Comparison of ENCODE assay signal across 16 cellular contexts in the genomic region with DNA sequence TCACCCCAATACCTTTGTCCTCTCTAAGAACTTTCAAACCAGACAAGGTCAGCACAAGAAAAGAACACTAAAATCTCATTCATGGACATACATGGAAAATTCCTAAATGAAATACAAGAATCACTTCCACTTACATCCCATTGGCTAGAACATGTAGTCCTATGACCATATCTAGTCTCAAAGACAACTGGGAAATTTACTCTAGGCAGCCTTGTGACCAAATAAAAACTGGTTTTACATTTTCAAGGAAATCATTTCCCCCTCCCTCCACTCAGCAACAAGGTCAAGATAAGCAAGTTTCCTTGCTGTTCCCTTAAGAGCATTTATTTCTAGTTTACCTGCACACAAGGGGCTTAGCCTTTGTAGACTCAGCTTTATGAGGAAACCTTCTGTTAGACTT. TPM values are rescaled to one million over a fixed set of nuclear protein-coding genes. Genes with fewer than 3 reads are reported as not detected.
DNase-seq lines count a peak whose midpoint lies in the region; ATAC-seq and TF ChIP-seq lines count a peak whose summit lies in the region.
"Had no signal": no experiment of that assay in that cellular context is flagged by ENCODE, and none has a peak within 500 bp of the region (broad histone marks: within the 10 kb centered on the region; RNA-seq: fewer than 3 reads in every experiment).

No MANE protein-coding gene starts in this region.

- no peak overlapping the region for H3K9ac ChIP-seq in neural progenitor cell

- no peaks in the 10 kb centered on the region for H3K79me2 ChIP-seq in neural progenitor cell (ENCODE audit: low read depth)

- no peaks in the 10 kb centered on the region for H3K36me3 Mint-ChIP-seq in activated naive CD4-positive, alpha-beta T cell treated with anti-CD3 and anti-CD28 coated beads, Interleukin-2, amount 50 U/mL, for 24 hours
- no peaks in the 10 kb centered on the region for H3K36me3 Mint-ChIP-seq in activated naive CD4-positive, alpha-beta T cell treated with anti-CD3 and anti-CD28 coated beads, Interleukin-2, amount 10 ng/mL, durations not matched to agents 7 days and 5 days
- H3K36me3 Mint-ChIP-seq in neural progenitor cell = no peaks in the 10 kb centered on the region
- H3K36me3 Mint-ChIP-seq in nephron progenitor cell (ENCODE audit: low read depth) = no peaks in the 10 kb centered on the region
- H3K36me3 Mint-ChIP-seq: CD4-positive, alpha-beta memory T cell had no signal

- TF ChIP-seq CTCF in neural progenitor cell (IDR thresholded peaks at IDR 0.05) (no peak), nephron progenitor cell (IDR thresholded peaks at IDR 0.05) (no peak), ascending aorta (IDR thresholded peaks at IDR 0.05) (no peak)

- H3K27me3 ChIP-seq in neural progenitor cell (no peaks in the 10 kb centered on the region), ascending aorta (no peaks in the 10 kb centered on the region)

- no peak overlapping the region for H3K27ac ChIP-seq in neural progenitor cell
- no peak overlapping the region for H3K27ac ChIP-seq in ascending aorta
- H3K27ac ChIP-seq: C4-2B, HL-60 had no signal

- H3K4me2 ChIP-seq in neural progenitor cell = no peak overlapping the region

- DNase-seq in activated naive CD4-positive, alpha-beta T cell treated with anti-CD3 and anti-CD28 coated beads, Interleukin-2, amount 10 ng/mL, durations not matched to agents 7 days and 5 days = no peak
- DNase-seq in left colon (no peak), neural progenitor cell (ENCODE audit: low spot score) (no peak), nephron progenitor cell (no peak), ascending aorta (ENCODE audit: low spot score in 2 of 2) (no peak)
- DNase-seq: ACHN; CD4-positive, alpha-beta memory T cell; DMS79 treated with DMSO at 0.1 percent for 48 hours; EL had no signal

- no peaks in the 10 kb centered on the region for H3K9me3 Mint-ChIP-seq in activated naive CD4-positive, alpha-beta T cell treated with anti-CD3 and anti-CD28 coated beads, Interleukin-2, amount 50 U/mL, for 24 hours
- no peaks in the 10 kb centered on the region for H3K9me3 Mint-ChIP-seq in activated naive CD4-positive, alpha-beta T cell treated with anti-CD3 and anti-CD28 coated beads, Interleukin-2, amount 10 ng/mL, durations not matched to agents 7 days and 5 days
- H3K9me3 Mint-ChIP-seq in neural progenitor cell = no peaks in the 10 kb centered on the region
- no peaks in the 10 kb centered on the region for H3K9me3 Mint-ChIP-seq in nephron progenitor cell
- H3K9me3 Mint-ChIP-seq: CD4-positive, alpha-beta memory T cell had no signal

- H3K36me3 ChIP-seq in neural progenitor cell (no peaks in the 10 kb centered on the region), ascending aorta (no peaks in the 10 kb centered on the region)
- H3K36me3 ChIP-seq: HAP-1 had no signal

- ATAC-seq in left colon = peak; percentile 55
- no peak for ATAC-seq in GM21360 (IDR thresholded peaks at IDR 0.05; ENCODE audit: unreplicated experiment)

- no peak overlapping the region for H3K4me3 ChIP-seq in neural progenitor cell
- no peak overlapping the region for H3K4me3 ChIP-seq in ascending aorta
- H3K4me3 ChIP-seq: HAP-1 had no signal

- no peak overlapping the region for H3K4me3 Mint-ChIP-seq in activated naive CD4-positive, alpha-beta T cell treated with anti-CD3 and anti-CD28 coated beads, Interleukin-2, amount 50 U/mL, for 24 hours
- H3K4me3 Mint-ChIP-seq in activated naive CD4-positive, alpha-beta T cell treated with anti-CD3 and anti-CD28 coated beads, Interleukin-2, amount 10 ng/mL, durations not matched to agents 7 days and 5 days = no peak overlapping the region
- H3K4me3 Mint-ChIP-seq in neural progenitor cell (no peak overlapping the region), nephron progenitor cell (no peak overlapping the region)
- H3K4me3 Mint-ChIP-seq: CD4-positive, alpha-beta memory T cell had no signal

- peak overlapping the region; percentile 62 for H3K27ac Mint-ChIP-seq in activated naive CD4-positive, alpha-beta T cell treated with anti-CD3 and anti-CD28 coated beads, Interleukin-2, amount 50 U/mL, for 24 hours
- H3K27ac Mint-ChIP-seq in activated naive CD4-positive, alpha-beta T cell treated with anti-CD3 and anti-CD28 coated beads, Interleukin-2, amount 10 ng/mL, durations not matched to agents 7 days and 5 days = no peak overlapping the region
- peak overlapping the region; percentile 16 for H3K27ac Mint-ChIP-seq in neural progenitor cell
- H3K27ac Mint-ChIP-seq in nephron progenitor cell = no peak overlapping the region

- no peaks in the 10 kb centered on the region for H3K9me3 ChIP-seq in neural progenitor cell (ENCODE audit: low read depth)
- no peaks in the 10 kb centered on the region for H3K9me3 ChIP-seq in ascending aorta
- H3K9me3 ChIP-seq: HAP-1 had no signal

- no peaks in the 10 kb centered on the region for H3F3A ChIP-seq in neural progenitor cell (ENCODE audit: low read depth)

- peaks cover 23% of the 10 kb centered on the region for H3K4me1 Mint-ChIP-seq in activated naive CD4-positive, alpha-beta T cell treated with anti-CD3 and anti-CD28 coated beads, Interleukin-2, amount 50 U/mL, for 24 hours
- H3K4me1 Mint-ChIP-seq in activated naive CD4-positive, alpha-beta T cell treated with anti-CD3 and anti-CD28 coated beads, Interleukin-2, amount 10 ng/mL, durations not matched to agents 7 days and 5 days = peaks cover 21% of the 10 kb centered on the region
- H3K4me1 Mint-ChIP-seq in neural progenitor cell = no peaks in the 10 kb centered on the region
- peaks cover 5% of the 10 kb centered on the region for H3K4me1 Mint-ChIP-seq in nephron progenitor cell

- H2AFZ ChIP-seq in neural progenitor cell (replicated peaks) = no peak overlapping the region

- H3K27me3 Mint-ChIP-seq in activated naive CD4-positive, alpha-beta T cell treated with anti-CD3 and anti-CD28 coated beads, Interleukin-2, amount 50 U/mL, for 24 hours = no peaks in the 10 kb centered on the region
- no peaks in the 10 kb centered on the region for H3K27me3 Mint-ChIP-seq in activated naive CD4-positive, alpha-beta T cell treated with anti-CD3 and anti-CD28 coated beads, Interleukin-2, amount 10 ng/mL, durations not matched to agents 7 days and 5 days
- H3K27me3 Mint-ChIP-seq in neural progenitor cell (ENCODE audit: insufficient read depth, low read depth) (peaks cover 2% of the 10 kb centered on the region), nephron progenitor cell (ENCODE audit: low read depth, poor library complexity) (peaks cover 4% of the 10 kb centered on the region)
- H3K27me3 Mint-ChIP-seq: CD4-positive, alpha-beta memory T cell had no signal

- H3K4me1 ChIP-seq in neural progenitor cell (no peaks in the 10 kb centered on the region), ascending aorta (no peaks in the 10 kb centered on the region)
- H3K4me1 ChIP-seq: HAP-1 had no signal

- H4K20me1 ChIP-seq in neural progenitor cell (ENCODE audit: low read depth) = no peaks in the 10 kb centered on the region

- CTCF ChIA-PET in activated naive CD4-positive, alpha-beta T cell treated with anti-CD3 and anti-CD28 coated beads, Interleukin-2, amount 10 ng/mL, durations not matched to agents 7 days and 5 days (lab: Charles Lee) = interaction anchor here (1.5 to 4.7 kb wide), 4 partner anchors 82 to 187 kb away, joined by 3 to 47 read pairs (median 8); no protein-coding TSS in a partner anchor

- intact Hi-C loops in left colon (cut with DNase I, micrococcal nuclease) (no loop called here), ascending aorta (cut with DNase I) (no loop called here)

RNA-seq across cellular contexts. Expression of gene SERINC5, which starts 20.3 kb away (rescaled TPM):
- total RNA-seq in left colon (100 to 1,000 TPM; 147 to 152 TPM), neural progenitor cell (ENCODE audit: low replicate concordance) (105 and 126 TPM in 2 replicates), ascending aorta (3.4 TPM)

RNA-seq across cellular contexts. Expression of gene SPZ1, which starts 43.6 kb away (rescaled TPM):
- total RNA-seq in left colon (not detected), neural progenitor cell (ENCODE audit: low replicate concordance) (not detected in 2 replicates), ascending aorta (not detected)
- total RNA-seq: A172; CD4-positive, alpha-beta memory T cell; H1 had no signal

Comparison
In these comparisons a context has a peak if more than half of its experiments do, and no peak if none do; other contexts are left out.
1. H3K27ac Mint-ChIP-seq: peak in activated naive CD4-positive, alpha-beta T cell treated with anti-CD3 and anti-CD28 coated beads, Interleukin-2, amount 50 U/mL, for 24 hours (single experiment) and neural progenitor cell (single experiment); none in activated naive CD4-positive, alpha-beta T cell treated with anti-CD3 and anti-CD28 coated beads, Interleukin-2, amount 10 ng/mL, durations not matched to agents 7 days and 5 days (single experiment) and nephron progenitor cell (single experiment).
2. RNA of gene SERINC5, which starts 20.3 kb away (total RNA-seq): 147 to 152 TPM in left colon and 105 to 126 TPM in neural progenitor cell; 3.4 TPM in ascending aorta (single experiment); every median in the first group is over 10 times any median in the second.